In genomic region chr6:135382182-135382628, GRCh38 we compare ENCODE assay signal across 12 cellular contexts.
DNase-seq lines count a peak whose midpoint lies in the region; ATAC-seq and TF ChIP-seq lines count a peak whose summit lies in the region.
"Had no signal": no experiment of that assay in that cellular context is flagged by ENCODE, and none has a peak within 500 bp of the region (broad histone marks: within the 10 kb centered on the region; RNA-seq: fewer than 3 reads in every experiment).

No MANE protein-coding gene starts in this region.

- no peak for DNase-seq in stimulated activated naive CD8-positive, alpha-beta T cell treated with anti-CD3 and anti-CD28 coated beads, Interleukin-15, amount 100 ng/mL, for 72 hours
- no peak for DNase-seq in stimulated activated naive CD8-positive, alpha-beta T cell treated with anti-CD3 and anti-CD28 coated beads, Interleukin-15, Interleukin-2, amounts not matched to agents 100 U/mL and 50 U/mL, for 24 hours
- DNase-seq in pons (ENCODE audit: low spot score) (no peak), Caco-2 (no peak), superior temporal gyrus (ENCODE audit: extremely low spot score) (no peak), immature natural killer cell (no peak)
- DNase-seq: erythroblast; naive thymus-derived CD8-positive, alpha-beta T cell; NCI-H1105 had no signal

- POLR2A ChIA-PET in Caco-2 (lab: Charles Lee) = no interaction called here

- no peaks in the 10 kb centered on the region for H3K9me3 ChIP-seq in Caco-2

- H3K36me3 Mint-ChIP-seq in Caco-2 (ENCODE audit: insufficient read depth, unreplicated experiment) (no peaks in the 10 kb centered on the region), immature natural killer cell (no peaks in the 10 kb centered on the region)

- intact Hi-C loops in Caco-2 (cut with micrococcal nuclease; ENCODE audit: unreplicated experiment) = no loop called here

- no peaks in the 10 kb centered on the region for H3K9me3 Mint-ChIP-seq in stimulated activated naive CD8-positive, alpha-beta T cell treated with anti-CD3 and anti-CD28 coated beads, Interleukin-15, amount 100 ng/mL, for 72 hours
- no peaks in the 10 kb centered on the region for H3K9me3 Mint-ChIP-seq in Caco-2 (ENCODE audit: unreplicated experiment)
- no peaks in the 10 kb centered on the region for H3K9me3 Mint-ChIP-seq in immature natural killer cell
- H3K9me3 Mint-ChIP-seq: naive thymus-derived CD8-positive, alpha-beta T cell; T-helper 1 cell treated with Interleukin-12 subunit alpha and Interleukin-12 subunit beta and Interleukin-4 antibody, amounts not matched to agents 30 μg/mL and 1 μg/mL, for 36 hours had no signal

- H3K27ac Mint-ChIP-seq in stimulated activated naive CD8-positive, alpha-beta T cell treated with anti-CD3 and anti-CD28 coated beads, Interleukin-15, amount 100 ng/mL, for 72 hours = no peak overlapping the region
- H3K27ac Mint-ChIP-seq in Caco-2 (ENCODE audit: unreplicated experiment) = no peak overlapping the region
- H3K27ac Mint-ChIP-seq in immature natural killer cell = no peak overlapping the region
- H3K27ac Mint-ChIP-seq: naive thymus-derived CD8-positive, alpha-beta T cell; T-helper 1 cell treated with Interleukin-12 subunit alpha and Interleukin-12 subunit beta and Interleukin-4 antibody, amounts not matched to agents 30 μg/mL and 1 μg/mL, for 36 hours had no signal

- CTCF ChIA-PET in Caco-2 (lab: Charles Lee) = no interaction called here

- H3K4me1 Mint-ChIP-seq in stimulated activated naive CD8-positive, alpha-beta T cell treated with anti-CD3 and anti-CD28 coated beads, Interleukin-15, amount 100 ng/mL, for 72 hours = no peaks in the 10 kb centered on the region
- peaks cover 7% of the 10 kb centered on the region for H3K4me1 Mint-ChIP-seq in Caco-2 (ENCODE audit: low read depth, unreplicated experiment)
- no peaks in the 10 kb centered on the region for H3K4me1 Mint-ChIP-seq in immature natural killer cell
- H3K4me1 Mint-ChIP-seq: naive thymus-derived CD8-positive, alpha-beta T cell had no signal

- no peaks in the 10 kb centered on the region for H3K27me3 ChIP-seq in Caco-2 (replicated peaks; ENCODE audit: control insufficient read depth, insufficient read depth, low read length)

- TF ChIP-seq CTCF in Caco-2 (IDR thresholded peaks at IDR 0.05; ENCODE audit: insufficient read depth in 1 of 2, low read depth in 1 of 2, low read length in 1 of 2, severe bottlenecking in 1 of 2, unreplicated experiment in 1 of 2) = no peak

- no peaks in the 10 kb centered on the region for H3K36me3 ChIP-seq in Caco-2 (ENCODE audit: control insufficient read depth, insufficient read depth, low read length)

- H3K27me3 Mint-ChIP-seq in stimulated activated naive CD8-positive, alpha-beta T cell treated with anti-CD3 and anti-CD28 coated beads, Interleukin-15, amount 100 ng/mL, for 72 hours = no peaks in the 10 kb centered on the region
- no peaks in the 10 kb centered on the region for H3K27me3 Mint-ChIP-seq in Caco-2 (ENCODE audit: insufficient read depth, unreplicated experiment)
- H3K27me3 Mint-ChIP-seq in immature natural killer cell (ENCODE audit: low read depth in 3 of 3) = no peaks in the 10 kb centered on the region
- H3K27me3 Mint-ChIP-seq: naive thymus-derived CD8-positive, alpha-beta T cell had no signal

- no peak overlapping the region for H3K4me3 ChIP-seq in Caco-2 (ENCODE audit: low read depth, low read length)

- no TSS peak for BruUV-seq in Caco-2 (replicated peaks; lab: Mats Ljungman, UMichigan)

- H3K4me3 Mint-ChIP-seq in stimulated activated naive CD8-positive, alpha-beta T cell treated with anti-CD3 and anti-CD28 coated beads, Interleukin-15, amount 100 ng/mL, for 72 hours = no peak overlapping the region
- H3K4me3 Mint-ChIP-seq in Caco-2 (ENCODE audit: unreplicated experiment) = no peak overlapping the region
- no peak overlapping the region for H3K4me3 Mint-ChIP-seq in immature natural killer cell
- H3K4me3 Mint-ChIP-seq: naive thymus-derived CD8-positive, alpha-beta T cell; T-helper 1 cell treated with Interleukin-12 subunit alpha and Interleukin-12 subunit beta and Interleukin-4 antibody, amounts not matched to agents 30 μg/mL and 1 μg/mL, for 36 hours had no signal

- ATAC-seq in stimulated activated naive CD8-positive, alpha-beta T cell treated with anti-CD3 and anti-CD28 coated beads, Interleukin-15, amount 100 ng/mL, for 72 hours = peak; percentile 71
- no peak for ATAC-seq in stimulated activated naive CD8-positive, alpha-beta T cell treated with anti-CD3 and anti-CD28 coated beads, Interleukin-15, Interleukin-2, amounts not matched to agents 100 U/mL and 50 U/mL, for 24 hours
- peak; percentile 89 for ATAC-seq in GM21717 (IDR thresholded peaks at IDR 0.05; ENCODE audit: unreplicated experiment)
- ATAC-seq in HG03135 (IDR thresholded peaks at IDR 0.05; ENCODE audit: unreplicated experiment) = peak; percentile 90
- ATAC-seq: naive thymus-derived CD8-positive, alpha-beta T cell had no signal

- H3K4me1 ChIP-seq in Caco-2 = no peaks in the 10 kb centered on the region
